1 cellular context compared by ENCODE assay signal in genomic region chr22:49479566-49479965, GRCh38.
TF ChIP-seq lines count a peak whose summit lies in the region.

No MANE protein-coding gene starts in this region.

TF ChIP-seq in GM23338, 12 proteins besides CTCF, POLR2A, EP300 and RAD21:
- TF ChIP-seq ZNF462 (CRISPR knock-in tag; IDR thresholded peaks at IDR 0.05) (no peak), POLR2AphosphoS5 (IDR thresholded peaks at IDR 0.05; ENCODE audit: low read depth) (no peak), NANOG (IDR thresholded peaks at IDR 0.05; ENCODE audit: borderline replicate concordance) (no peak), CREB1 (CRISPR knock-in tag; IDR thresholded peaks at IDR 0.05; ENCODE audit: low read depth) (no peak), JUNB (IDR thresholded peaks at IDR 0.05; ENCODE audit: unreplicated experiment) (no peak), EZH2 (IDR thresholded peaks at IDR 0.05; ENCODE audit: low read depth, unreplicated experiment) (no peak), STAT1 (IDR thresholded peaks at IDR 0.05; ENCODE audit: unreplicated experiment) (no peak), ZNF331 (CRISPR knock-in tag; IDR thresholded peaks at IDR 0.05; ENCODE audit: low read depth) (no peak), EZH2phosphoT487 (IDR thresholded peaks at IDR 0.05; ENCODE audit: unreplicated experiment) (no peak), REST (IDR thresholded peaks at IDR 0.05; ENCODE audit: unreplicated experiment) (no peak), ZNF114 (CRISPR knock-in tag; IDR thresholded peaks at IDR 0.05) (no peak), ETS1 (IDR thresholded peaks at IDR 0.05) (no peak)
